ENCODE assay signal across 12 cellular contexts in genomic region chr3:101963902-101964362, GRCh38.
A peak's percentile ranks its signal among the peaks of the same experiment; 100 is the strongest.
DNase-seq lines count a peak whose midpoint lies in the region; ATAC-seq and TF ChIP-seq lines count a peak whose summit lies in the region.
"Had no signal": no experiment of that assay in that cellular context is flagged by ENCODE, and none has a peak within 500 bp of the region (broad histone marks: within the 10 kb centered on the region; RNA-seq: fewer than 3 reads in every experiment).

No MANE protein-coding gene starts in this region.

- no peak overlapping the region for H3K4me3 Mint-ChIP-seq in activated T-cell treated with anti-CD3 and anti-CD28 coated beads, Interleukin-2, amount 50 U/mL, for 24 hours

- peak; percentile 41 for ATAC-seq in aorta (ENCODE audit: low FRiP score)
- no peak for ATAC-seq in HG03565 (IDR thresholded peaks at IDR 0.05; ENCODE audit: unreplicated experiment)
- no peak for ATAC-seq in HG03095 (IDR thresholded peaks at IDR 0.05; ENCODE audit: unreplicated experiment)

- H3K4me1 ChIP-seq in right atrium auricular region (no peaks in the 10 kb centered on the region), left ventricle myocardium inferior (no peaks in the 10 kb centered on the region), aorta (ENCODE audit: control insufficient read depth in 1 of 2, insufficient read depth in 2 of 2, low read length in 2 of 2) (no peaks in the 10 kb centered on the region)
- H3K4me1 ChIP-seq: Peyer's patch had no signal

- H3K36me3 Mint-ChIP-seq in activated T-cell treated with anti-CD3 and anti-CD28 coated beads, Interleukin-2, amount 50 U/mL, for 24 hours (ENCODE audit: low read depth): no peaks in the 10 kb centered on the region

- peaks cover 32% of the 10 kb centered on the region for H3K4me1 Mint-ChIP-seq in activated T-cell treated with anti-CD3 and anti-CD28 coated beads, Interleukin-2, amount 50 U/mL, for 24 hours (ENCODE audit: low read depth)

- H3K27ac ChIP-seq in right atrium auricular region (peak overlapping the region; percentile 21 to 63), left ventricle myocardium inferior (replicated peaks) (no peak overlapping the region), aorta (ENCODE audit: low read depth in 1 of 2, low read length in 2 of 2) (no peak overlapping the region)
- H3K27ac ChIP-seq: Peyer's patch had no signal

- TF ChIP-seq CTCF in right atrium auricular region (IDR thresholded peaks at IDR 0.05) (no peak), left ventricle myocardium inferior (IDR thresholded peaks at IDR 0.05; ENCODE audit: borderline replicate concordance) (no peak), foreskin fibroblast (IDR thresholded peaks at IDR 0.05; ENCODE audit: low read depth, low read length) (no peak)

- H3K9me3 ChIP-seq in right atrium auricular region (peaks cover 0 to 10% of the 10 kb centered on the region in 2 donors), left ventricle myocardium inferior (replicated peaks) (peaks cover 12% of the 10 kb centered on the region), aorta (ENCODE audit: control insufficient read depth, low read length) (no peaks in the 10 kb centered on the region)
- H3K9me3 ChIP-seq: Peyer's patch had no signal

- WGBS in aorta, 2 donors: 64 to 72% methylated on average over 3 of the region's 3 CpGs

- intact Hi-C loops in left ventricle myocardium inferior (cut with micrococcal nuclease): no loop called here
- intact Hi-C loops in aorta (cut with DNase I): no loop called here

- H3K27me3 ChIP-seq in right atrium auricular region (no peaks in the 10 kb centered on the region), left ventricle myocardium inferior (ENCODE audit: low read depth) (no peaks in the 10 kb centered on the region), aorta (ENCODE audit: control insufficient read depth in 1 of 2, insufficient read depth in 2 of 2, low read length in 1 of 2) (no peaks in the 10 kb centered on the region)
- H3K27me3 ChIP-seq: Peyer's patch had no signal

- H3K27me3 Mint-ChIP-seq in activated T-cell treated with anti-CD3 and anti-CD28 coated beads, Interleukin-2, amount 50 U/mL, for 24 hours: no peaks in the 10 kb centered on the region

- H3K27ac Mint-ChIP-seq in activated T-cell treated with anti-CD3 and anti-CD28 coated beads, Interleukin-2, amount 50 U/mL, for 24 hours: peak overlapping the region; percentile 29

- DNase-seq in right atrium auricular region (ENCODE audit: low spot score): no peak
- no peak for DNase-seq in left ventricle myocardium inferior
- DNase-seq in activated T-cell treated with anti-CD3 and anti-CD28 coated beads, Interleukin-2, amount 50 U/mL, for 24 hours: peak; percentile 54
- peak; percentile 51 to 76 for DNase-seq in foreskin fibroblast
- peak in 1 of 2 donors; percentile 55 for DNase-seq in aorta
- DNase-seq in NCI-H1417 (lab: John Stamatoyannopoulos, UW): no peak
- DNase-seq: activated CD8-positive, alpha-beta memory T cell treated with anti-CD3 and anti-CD28 coated beads, Interleukin-2, amount 50 U/mL, for 4 hours; COR-L47; erythroblast; Peyer's patch had no signal

- no peaks in the 10 kb centered on the region for H3K36me3 ChIP-seq in right atrium auricular region
- H3K36me3 ChIP-seq in left ventricle myocardium inferior: no peaks in the 10 kb centered on the region
- H3K36me3 ChIP-seq in aorta (ENCODE audit: control insufficient read depth in 1 of 2, insufficient read depth in 2 of 2, low read length in 1 of 2): no peaks in the 10 kb centered on the region
- H3K36me3 ChIP-seq: Peyer's patch had no signal

- H3K4me3 ChIP-seq in right atrium auricular region (no peak overlapping the region), left ventricle myocardium inferior (no peak overlapping the region), foreskin fibroblast (ENCODE audit: low read depth in 1 of 2, low read length in 2 of 2) (no peak overlapping the region), aorta (ENCODE audit: low read length in 2 of 2) (no peak overlapping the region)
- H3K4me3 ChIP-seq: Peyer's patch had no signal

- peaks cover 4% of the 10 kb centered on the region for H3K9me3 Mint-ChIP-seq in activated T-cell treated with anti-CD3 and anti-CD28 coated beads, Interleukin-2, amount 50 U/mL, for 24 hours

Comparison
In these comparisons a context has a peak if more than half of its experiments do, and no peak if none do; other contexts are left out.
1. H3K27ac ChIP-seq: peak in right atrium auricular region (2 of 2); none in left ventricle myocardium inferior (single experiment) and aorta (0 of 2).
2. DNase-seq: peak in activated T-cell treated with anti-CD3 and anti-CD28 coated beads, Interleukin-2, amount 50 U/mL, for 24 hours (single experiment) and foreskin fibroblast (2 of 2); none in right atrium auricular region (single experiment), left ventricle myocardium inferior (single experiment) and NCI-H1417 (0 of 3).